7 cellular contexts compared by ENCODE assay signal in genomic region chr2:129467012-129467779, GRCh38.
"Had no signal": no experiment of that assay in that cellular context is flagged by ENCODE, and none has a peak within 500 bp of the region (broad histone marks: within the 10 kb centered on the region; RNA-seq: fewer than 3 reads in every experiment).

No MANE protein-coding gene starts in this region.

- FAIRE-seq: HTR-8/SVneo had no signal

- H3K4me1 ChIP-seq: HAP-1 had no signal

- H3K9me3 ChIP-seq: HAP-1 had no signal

- H3K4me3 ChIP-seq: GM23338, HAP-1 had no signal

- H3K4me3 Mint-ChIP-seq: GM23338, HFFc6, IgD-negative memory B cell had no signal

- H3K4me1 Mint-ChIP-seq: GM23338, IgD-negative memory B cell had no signal

- H3K36me3 ChIP-seq: HAP-1 had no signal

- DNase-seq: H7, HFFc6, KBM-7 had no signal

- H3K4me2 ChIP-seq: GM23338 had no signal

- H3K27me3 Mint-ChIP-seq: IgD-negative memory B cell had no signal

- H3K9me3 Mint-ChIP-seq: IgD-negative memory B cell had no signal

- H3K36me3 Mint-ChIP-seq: IgD-negative memory B cell had no signal

- H3K27ac Mint-ChIP-seq: GM23338, HFFc6, IgD-negative memory B cell had no signal

- H2AFZ ChIP-seq: GM23338 had no signal
